ENCODE assay signal across 21 cellular contexts in the genomic region with DNA sequence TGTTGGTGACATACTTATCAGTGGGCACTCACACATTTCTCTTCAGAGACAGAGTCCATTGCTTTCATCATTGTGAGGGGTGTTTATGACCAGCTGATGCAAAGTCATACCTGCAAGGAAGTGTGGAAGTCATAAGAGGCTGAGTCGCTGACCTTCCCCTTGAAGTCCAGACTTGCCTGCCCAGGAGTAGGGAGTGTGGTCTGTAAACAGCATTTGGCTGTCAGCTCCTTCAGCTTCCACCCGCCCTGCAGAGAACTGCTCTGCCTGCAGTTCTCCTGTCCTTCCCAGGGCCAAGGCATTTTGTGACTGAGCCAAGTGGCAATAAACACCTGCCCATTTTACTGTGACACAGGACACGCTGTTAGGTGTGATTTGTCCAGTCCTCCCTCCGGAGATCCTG.
"Had no signal": no experiment of that assay in that cellular context is flagged by ENCODE, and none has a peak within 500 bp of the region (broad histone marks: within the 10 kb centered on the region; RNA-seq: fewer than 3 reads in every experiment).

No MANE protein-coding gene starts in this region.

- DNase-seq: cortex of kidney; effector memory CD8-positive, alpha-beta T cell; left cardiac atrium; left lung; natural killer cell; occipital lobe; right lobe of liver; small intestine; stimulated activated CD4-positive, alpha-beta T cell treated with anti-CD3 and anti-CD28 coated beads, Interleukin-12 subunit alpha, Interleukin-12 subunit beta, amount 100 ng/mL, for 4 hours; stimulated activated CD4-positive, alpha-beta T cell treated with anti-CD3 and anti-CD28 coated beads, Interleukin-1b, Interleukin-23, amount 100 ng/mL, for 48 hours; stimulated activated CD4-positive, alpha-beta T cell treated with anti-CD3 and anti-CD28 coated beads, Interleukin-4, amount 100 ng/mL, for 1 hour; stimulated activated CD8-positive, alpha-beta memory T cell treated with anti-CD3 and anti-CD28 coated beads, Interleukin-4, amount 100 ng/mL, for 48 hours; stimulated activated naive CD4-positive, alpha-beta T cell; stimulated activated naive CD8-positive, alpha-beta T cell treated with anti-CD3 and anti-CD28 coated beads, Interleukin-15, amount 100 ng/mL, for 72 hours; transverse colon had no signal

- H3K36me3 Mint-ChIP-seq: natural killer cell had no signal

- H3K9me3 Mint-ChIP-seq: effector memory CD8-positive, alpha-beta T cell; natural killer cell had no signal

- H3K79me2 ChIP-seq: parathyroid adenoma had no signal

- H3K36me3 ChIP-seq: left lung, right lobe of liver, suprapubic skin, transverse colon, vagina had no signal

- H3K27me3 ChIP-seq: right lobe of liver, suprapubic skin, transverse colon, vagina had no signal

- H3K4me3 Mint-ChIP-seq: effector memory CD8-positive, alpha-beta T cell; natural killer cell; stimulated activated naive CD8-positive, alpha-beta T cell treated with anti-CD3 and anti-CD28 coated beads, Interleukin-15, amount 100 ng/mL, for 72 hours had no signal

- H3K27ac ChIP-seq: left lung, parathyroid adenoma, right lobe of liver, suprapubic skin, transverse colon, vagina had no signal

- H3K4me3 ChIP-seq: left lung, right lobe of liver, suprapubic skin, transverse colon, vagina had no signal

- H3K4me1 ChIP-seq: left lung, right lobe of liver, transverse colon, vagina had no signal

- FAIRE-seq: endometrium, frontal cortex, small intestine had no signal

- ATAC-seq: effector memory CD8-positive, alpha-beta T cell; left cardiac atrium; left lung; natural killer cell; right lobe of liver; stimulated activated naive CD8-positive, alpha-beta T cell treated with anti-CD3 and anti-CD28 coated beads, Interleukin-15, amount 100 ng/mL, for 72 hours had no signal

- H3K27me3 Mint-ChIP-seq: stimulated activated naive CD8-positive, alpha-beta T cell treated with anti-CD3 and anti-CD28 coated beads, Interleukin-15, amount 100 ng/mL, for 72 hours had no signal

- H3K9me3 ChIP-seq: right lobe of liver, suprapubic skin, transverse colon, vagina had no signal

- H3K27ac Mint-ChIP-seq: effector memory CD8-positive, alpha-beta T cell; natural killer cell; progenitor cell of endocrine pancreas had no signal
